In genomic region chr13:28719656-28720055, GRCh38 we compare ENCODE assay signal across 1 cellular context.
TF ChIP-seq lines count a peak whose summit lies in the region.

No MANE protein-coding gene starts in this region.

TF ChIP-seq in SK-N-SH treated with all-trans-retinoic acid at 6 μM for 48 hours, 23 proteins besides CTCF, POLR2A, EP300 and RAD21 (continued from another document):
- TF ChIP-seq BACH2 (CRISPR knock-in tag; IDR thresholded peaks at IDR 0.05; ENCODE audit: borderline replicate concordance) (no peak), ZFP30 (CRISPR knock-in tag; IDR thresholded peaks at IDR 0.05) (no peak)
